27 cellular contexts compared by ENCODE assay signal in genomic region chr2:75790790-75791467, GRCh38.
DNase-seq lines count a peak whose midpoint lies in the region; ATAC-seq and TF ChIP-seq lines count a peak whose summit lies in the region.
"Had no signal": no experiment of that assay in that cellular context is flagged by ENCODE, and none has a peak within 500 bp of the region (broad histone marks: within the 10 kb centered on the region; RNA-seq: fewer than 3 reads in every experiment).

No MANE protein-coding gene starts in this region.

- peak; percentile 39 for ATAC-seq in GM21576 (IDR thresholded peaks at IDR 0.05; ENCODE audit: unreplicated experiment)
- peak; percentile 37 for ATAC-seq in HG02885 (IDR thresholded peaks at IDR 0.05; ENCODE audit: poor library complexity, unreplicated experiment)
- ATAC-seq: CD8-positive, alpha-beta T cell; natural killer cell had no signal

- no peaks in the 10 kb centered on the region for H3K4me1 ChIP-seq in sigmoid colon
- H3K4me1 ChIP-seq: esophagus muscularis mucosa, left lung had no signal

- no peaks in the 10 kb centered on the region for H3K36me3 ChIP-seq in sigmoid colon
- H3K36me3 ChIP-seq: cardiac muscle cell, esophagus muscularis mucosa, left lung, WERI-Rb-1 had no signal

- no peak for TF ChIP-seq CTCF in sigmoid colon (IDR thresholded peaks at IDR 0.05)

- no peak overlapping the region for H3K4me3 ChIP-seq in sigmoid colon
- H3K4me3 ChIP-seq: cardiac muscle cell, coronary artery, esophagus muscularis mucosa, left lung, skin epidermis had no signal

- no peak for TF ChIP-seq POLR2A in sigmoid colon (IDR thresholded peaks at IDR 0.05)

- DNase-seq in NCI-H526 (lab: John Stamatoyannopoulos, UW) = peak; percentile 3 to 16
- DNase-seq in NCI-H526 treated with DMSO at 0.1 percent for 48 hours (lab: John Stamatoyannopoulos, UW) = no peak
- no peak for DNase-seq in NCI-H1092 treated with DMSO at 0.1 percent for 48 hours (lab: John Stamatoyannopoulos, UW)
- DNase-seq in NCI-H69 (lab: John Stamatoyannopoulos, UW) = no peak
- DNase-seq in AML-193 (lab: John Stamatoyannopoulos, UW) = no peak
- DNase-seq in sigmoid colon = no peak
- DNase-seq: activated CD4-positive, alpha-beta T cell treated with anti-CD3 and anti-CD28 coated beads, Interleukin-2, amount 10 ng/mL, durations not matched to agents 7 days and 5 days; CD8-positive, alpha-beta T cell; DMS 273 treated with DMSO at 0.1 percent for 48 hours; hypothalamus; IMR-90; left lung; midbrain; natural killer cell; NCI-H1105 treated with DMSO at 0.1 percent for 48 hours; NCI-H2081 treated with DMSO at 0.1 percent for 48 hours; OCI-M1; Right ventricle myocardium superior; stimulated activated CD4-positive, alpha-beta T cell treated with anti-CD3 and anti-CD28 coated beads, Interleukin-1b, Interleukin-23, amount 100 ng/mL, for 48 hours; WERI-Rb-1 had no signal

- H3K27ac ChIP-seq in sigmoid colon = no peak overlapping the region
- H3K27ac ChIP-seq: 22Rv1, cardiac muscle cell, coronary artery, esophagus muscularis mucosa, left lung, skin epidermis, WERI-Rb-1 had no signal

- H3K9me3 ChIP-seq in sigmoid colon = no peaks in the 10 kb centered on the region
- H3K9me3 ChIP-seq: esophagus muscularis mucosa, left lung had no signal

- no peak for TF ChIP-seq EP300 in sigmoid colon (IDR thresholded peaks at IDR 0.05)

- WGBS in sigmoid colon, 2 donors = 90 to 93% methylated on average over 1 of the region's 1 CpG

- intact Hi-C loops in sigmoid colon (cut with DNase I) = no loop called here

- H3K27me3 ChIP-seq in sigmoid colon = no peaks in the 10 kb centered on the region
- H3K27me3 ChIP-seq: cardiac muscle cell, esophagus muscularis mucosa, left lung had no signal

Comparison
In these comparisons a context has a peak if more than half of its experiments do, and no peak if none do; other contexts are left out.
1. DNase-seq: peak in NCI-H526 (2 of 2); none in NCI-H526 treated with DMSO at 0.1 percent for 48 hours (single experiment), NCI-H1092 treated with DMSO at 0.1 percent for 48 hours (single experiment), NCI-H69 (single experiment), AML-193 (0 of 2) and sigmoid colon (single experiment).